In genomic region chr10:102644646-102645387, GRCh38 we compare ENCODE assay signal across 8 cellular contexts. TPM values are rescaled to one million over a fixed set of nuclear protein-coding genes. Genes with fewer than 3 reads are reported as not detected.
DNase-seq lines count a peak whose midpoint lies in the region; ATAC-seq and TF ChIP-seq lines count a peak whose summit lies in the region.

No MANE protein-coding gene starts in this region.

- H3K4me1 ChIP-seq in CD4-positive, alpha-beta memory T cell (ENCODE audit: insufficient read depth, low read length), result peaks cover 41% of the 10 kb centered on the region

- H3K4me3 ChIP-seq in CD4-positive, alpha-beta memory T cell (ENCODE audit: low read length in 2 of 2), result peak overlapping the region; percentile 79 to 80
- peak overlapping the region; percentile 91 for H3K4me3 ChIP-seq in epithelial cell of esophagus (ENCODE audit: low read length)

- H3K36me3 Mint-ChIP-seq in CD4-positive, alpha-beta memory T cell, result peaks cover 4 to 27% of the 10 kb centered on the region in 2 donors

- DNase-seq in CD4-positive, alpha-beta memory T cell, result peak; percentile 78 to 85 (median 82)
- DNase-seq in NOMO-1 (lab: John Stamatoyannopoulos, UW; ENCODE audit: unreplicated experiment in 2 of 2) (peak; percentile 51 to 70), activated T-cell treated with anti-CD3 and anti-CD28 coated beads for 4 hours (peak; percentile 61), epithelial cell of esophagus (ENCODE audit: low read depth) (peak; percentile 87), mucosa of gallbladder (ENCODE audit: low spot score) (peak; percentile 79)
- DNase-seq in stimulated activated CD8-positive, alpha-beta memory T cell treated with anti-CD3 and anti-CD28 coated beads, Interleukin-4, amount 100 ng/mL, for 48 hours, result peak; percentile 81

- H3K36me3 ChIP-seq in CD4-positive, alpha-beta memory T cell (ENCODE audit: insufficient read depth, low read length), result no peaks in the 10 kb centered on the region

- H3K27me3 ChIP-seq in CD4-positive, alpha-beta memory T cell (ENCODE audit: insufficient read depth, low read length), result no peaks in the 10 kb centered on the region

- H3K4me1 Mint-ChIP-seq in CD4-positive, alpha-beta memory T cell, result peaks cover 29 to 63% (median 38%) of the 10 kb centered on the region in 4 donors

- peak overlapping the region; percentile 93 to 100 (median 96) for H3K4me3 Mint-ChIP-seq in CD4-positive, alpha-beta memory T cell

- H3K27me3 Mint-ChIP-seq in CD4-positive, alpha-beta memory T cell, result no peaks in the 10 kb centered on the region

- H3K9me3 Mint-ChIP-seq in CD4-positive, alpha-beta memory T cell, result no peaks in the 10 kb centered on the region

- H3K9me3 ChIP-seq in CD4-positive, alpha-beta memory T cell (ENCODE audit: control insufficient read depth in 1 of 2, low read length in 2 of 2), result no peaks in the 10 kb centered on the region

- TF ChIP-seq CTCF in epithelial cell of esophagus (IDR thresholded peaks at IDR 0.05; ENCODE audit: insufficient read depth, low read depth, low read length, missing control alignments), result peak; percentile 42

- peak; percentile 10 for ATAC-seq in HG03521 (IDR thresholded peaks at IDR 0.05; ENCODE audit: unreplicated experiment)
- ATAC-seq in GM18511 (IDR thresholded peaks at IDR 0.05; ENCODE audit: unreplicated experiment), result no peak

- intact Hi-C loops in CD4-positive, alpha-beta memory T cell (cut with micrococcal nuclease), result loop anchor here (1.0 to 10.0 kb wide), 5 partner anchors 29 to 1480 kb away; partner anchors contain the start of genes NOLC1, OGA, SFR1 and STN1

- H3K27ac Mint-ChIP-seq in CD4-positive, alpha-beta memory T cell, result peak overlapping the region; percentile 95 to 100 (median 96)

- POLR2A ChIA-PET in CD4-positive, alpha-beta memory T cell (lab: Charles Lee; ENCODE audit: partially characterized antibody), result interaction anchor here (0.8 to 21.9 kb wide), 36 partner anchors 10 to 1602 kb away, joined by 3 to 431 read pairs (median 6); partner anchors contain the start of genes ACTR1A, ARL3, BORCS7 and C10orf95

- peak overlapping the region; percentile 82 for H3K27ac ChIP-seq in CD4-positive, alpha-beta memory T cell (ENCODE audit: low read depth, low read length)

- CTCF ChIA-PET in CD4-positive, alpha-beta memory T cell (lab: Charles Lee; ENCODE audit: partially characterized antibody), result interaction anchor here (0.9 to 4.1 kb wide), 14 partner anchors 10 to 141 kb away, joined by 3 to 44 read pairs (median 8); partner anchors contain the start of genes ARL3, SFXN2 and SUFU

RNA-seq across cellular contexts. Expression of gene TRIM8, which starts 0.5 kb away (rescaled TPM):
- 10 to 100 TPM; 68.4 to 71.6 TPM for total RNA-seq in CD4-positive, alpha-beta memory T cell
- polyA plus RNA-seq in CD4-positive, alpha-beta memory T cell, result 10 to 100 TPM; 33.0 to 56.4 TPM
- total RNA-seq in mucosa of gallbladder, result 129 TPM
